Comparison of ENCODE assay signal across 13 cellular contexts in genomic region chr12:52063081-52063985, GRCh38. TPM values are rescaled to one million over a fixed set of nuclear protein-coding genes. Genes with fewer than 3 reads are reported as not detected.
DNase-seq lines count a peak whose midpoint lies in the region; ATAC-seq and TF ChIP-seq lines count a peak whose summit lies in the region.
"Had no signal": no experiment of that assay in that cellular context is flagged by ENCODE, and none has a peak within 500 bp of the region (broad histone marks: within the 10 kb centered on the region; RNA-seq: fewer than 3 reads in every experiment).

No MANE protein-coding gene starts in this region.

- peaks cover 0 to 11% of the 10 kb centered on the region in 2 donors for H3K27me3 Mint-ChIP-seq in stimulated activated naive B cell treated with anti-CD40 and anti-IgM and Interleukin-4, amounts not matched to agents 10 μg/mL and 1 μg/mL and 100 μg/mL, for 72 hours
- H3K27me3 Mint-ChIP-seq in MCF 10A (ENCODE audit: insufficient read depth, unreplicated experiment), result peaks cover 20% of the 10 kb centered on the region
- H3K27me3 Mint-ChIP-seq: activated CD4-positive, alpha-beta T cell treated with anti-CD3 and anti-CD28 coated beads, Interleukin-2, amount 10 ng/mL, durations not matched to agents 24 days and 14 days had no signal

- peak overlapping the region; percentile 37 for H3K27ac Mint-ChIP-seq in stimulated activated naive B cell treated with anti-CD40 and anti-IgM and Interleukin-4, amounts not matched to agents 10 μg/mL and 1 μg/mL and 100 μg/mL, for 72 hours
- no peak overlapping the region for H3K27ac Mint-ChIP-seq in MCF 10A (ENCODE audit: low read depth, unreplicated experiment)
- H3K27ac Mint-ChIP-seq: activated CD4-positive, alpha-beta T cell treated with anti-CD3 and anti-CD28 coated beads, Interleukin-2, amount 10 ng/mL, durations not matched to agents 24 days and 14 days had no signal

- peaks cover 11 to 12% of the 10 kb centered on the region in 2 donors for H3K36me3 Mint-ChIP-seq in stimulated activated naive B cell treated with anti-CD40 and anti-IgM and Interleukin-4, amounts not matched to agents 10 μg/mL and 1 μg/mL and 100 μg/mL, for 72 hours
- H3K36me3 Mint-ChIP-seq in MCF 10A (ENCODE audit: insufficient read depth, unreplicated experiment), result no peaks in the 10 kb centered on the region

- TF ChIP-seq RAD21 in Ishikawa (IDR thresholded peaks at IDR 0.05; ENCODE audit: low read depth), result no peak

- no peak for TF ChIP-seq CTCF in MCF 10A (IDR thresholded peaks at IDR 0.05; ENCODE audit: unreplicated experiment)

- TF ChIP-seq EP300 in Ishikawa (IDR thresholded peaks at IDR 0.05; ENCODE audit: borderline replicate concordance), result no peak

- DNase-seq in stimulated activated naive B cell treated with anti-CD40 and anti-IgM and Interleukin-4, amounts not matched to agents 10 μg/mL and 1 μg/mL and 100 μg/mL, for 72 hours, result no peak
- DNase-seq in MCF 10A (ENCODE audit: unreplicated experiment) (no peak), OCI-M2 (lab: John Stamatoyannopoulos, UW; ENCODE audit: unreplicated experiment) (no peak)
- DNase-seq: activated CD4-positive, alpha-beta T cell treated with anti-CD3 and anti-CD28 coated beads, Interleukin-2, amount 10 ng/mL, durations not matched to agents 24 days and 14 days; left lung; T-helper 1 cell had no signal

- H3K9me3 Mint-ChIP-seq in stimulated activated naive B cell treated with anti-CD40 and anti-IgM and Interleukin-4, amounts not matched to agents 10 μg/mL and 1 μg/mL and 100 μg/mL, for 72 hours, result no peaks in the 10 kb centered on the region
- no peaks in the 10 kb centered on the region for H3K9me3 Mint-ChIP-seq in MCF 10A (ENCODE audit: unreplicated experiment)
- H3K9me3 Mint-ChIP-seq: activated CD4-positive, alpha-beta T cell treated with anti-CD3 and anti-CD28 coated beads, Interleukin-2, amount 10 ng/mL, durations not matched to agents 24 days and 14 days had no signal

- intact Hi-C loops in MCF 10A (cut with micrococcal nuclease), result no loop called here

- ATAC-seq in stimulated activated naive B cell treated with anti-CD40 and anti-IgM and Interleukin-4, amounts not matched to agents 10 μg/mL and 1 μg/mL and 100 μg/mL, for 72 hours (replicated peaks), result no peak
- ATAC-seq in HG03439 (IDR thresholded peaks at IDR 0.05; ENCODE audit: unreplicated experiment), result no peak
- ATAC-seq in HG02884 (IDR thresholded peaks at IDR 0.05; ENCODE audit: unreplicated experiment), result no peak
- ATAC-seq: left lung had no signal

- POLR2A ChIA-PET in MCF 10A (lab: Yijun Ruan, JAX), result no interaction called here

- no peaks in the 10 kb centered on the region for H3K27me3 ChIP-seq in layer of hippocampus (ENCODE audit: control insufficient read depth, insufficient read depth, low read length)
- H3K27me3 ChIP-seq: BLaER1 had no signal

- CTCF ChIA-PET in MCF 10A (lab: Yijun Ruan, JAX), result interaction anchor here (1.1 to 32.1 kb wide), 3 partner anchors 38 to 71 kb away, joined by 5 to 560 read pairs (median 5); no protein-coding TSS in a partner anchor

- no peak overlapping the region for H3K4me3 Mint-ChIP-seq in stimulated activated naive B cell treated with anti-CD40 and anti-IgM and Interleukin-4, amounts not matched to agents 10 μg/mL and 1 μg/mL and 100 μg/mL, for 72 hours
- H3K4me3 Mint-ChIP-seq in MCF 10A (ENCODE audit: unreplicated experiment), result no peak overlapping the region
- H3K4me3 Mint-ChIP-seq: activated CD4-positive, alpha-beta T cell treated with anti-CD3 and anti-CD28 coated beads, Interleukin-2, amount 10 ng/mL, durations not matched to agents 24 days and 14 days had no signal

- H3K4me1 Mint-ChIP-seq in stimulated activated naive B cell treated with anti-CD40 and anti-IgM and Interleukin-4, amounts not matched to agents 10 μg/mL and 1 μg/mL and 100 μg/mL, for 72 hours, result peaks cover 0 to 6% of the 10 kb centered on the region in 2 donors
- no peaks in the 10 kb centered on the region for H3K4me1 Mint-ChIP-seq in MCF 10A (ENCODE audit: insufficient read depth, unreplicated experiment)

- H3K27ac ChIP-seq in cingulate gyrus (ENCODE audit: low read depth, low read length) (peak overlapping the region; percentile 94), layer of hippocampus (ENCODE audit: low read depth, low read length) (peak overlapping the region; percentile 92)
- H3K27ac ChIP-seq: BLaER1, left lung had no signal

- BruUV-seq in MCF 10A (replicated peaks; lab: Mats Ljungman, UMichigan), result no TSS peak

TF ChIP-seq in Ishikawa, 13 proteins besides CTCF, POLR2A, EP300 and RAD21:
- peak; percentile 12; the same call in 1 of the 2 replicates for TF ChIP-seq NFIC (IDR thresholded peaks at IDR 0.05)
- TF ChIP-seq CREB1 (IDR thresholded peaks at IDR 0.05; ENCODE audit: low read depth), result no peak
- TF ChIP-seq TCF12 (IDR thresholded peaks at IDR 0.05; ENCODE audit: low read depth), result peak; percentile 26; the same call in 1 of the 2 replicates

RNA-seq across cellular contexts. Expression of gene ATG101, which starts 6.4 kb away (rescaled TPM):
- 64.2 and 66.9 TPM in 2 replicates for total RNA-seq in MCF 10A (2022)

RNA-seq across cellular contexts. Expression of gene NR4A1, which starts 12.1 kb away (rescaled TPM):
- 0.69 and 2.9 TPM in 2 replicates for total RNA-seq in MCF 10A (2022)

RNA-seq across cellular contexts. Expression of gene SMIM41, which starts 16.2 kb away (rescaled TPM):
- total RNA-seq in MCF 10A (2022), result not detected in 2 replicates
- total RNA-seq: Daoy had no signal

RNA-seq across cellular contexts. Expression of gene TAMALIN, which starts 56.6 kb away (rescaled TPM):
- total RNA-seq in MCF 10A (2022), result 0.39 TPM in 1 of 2 replicates, not detected in the other
